Comparison of ENCODE assay signal across 21 cellular contexts in the genomic region with DNA sequence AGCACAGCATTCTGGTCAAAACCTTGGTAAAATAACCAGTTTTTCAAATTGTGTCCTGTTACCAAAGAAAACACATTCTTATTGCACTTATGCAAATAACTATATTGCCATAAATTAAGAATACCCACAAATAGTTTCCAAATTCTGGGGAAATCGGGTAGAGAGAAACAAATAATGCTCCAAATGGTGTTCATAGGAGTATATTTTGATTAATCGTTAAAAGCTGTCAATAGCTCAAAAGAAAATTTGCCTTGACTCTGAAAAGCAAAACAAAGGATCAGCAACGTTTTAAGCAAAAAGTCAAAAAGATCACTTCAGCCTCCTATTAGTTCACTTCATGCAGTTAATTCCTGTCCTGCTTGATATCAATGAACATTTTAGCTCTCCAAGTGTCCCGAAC. TPM values are rescaled to one million over a fixed set of nuclear protein-coding genes. Genes with fewer than 3 reads are reported as not detected.
A peak's percentile ranks its signal among the peaks of the same experiment; 100 is the strongest.
DNase-seq lines count a peak whose midpoint lies in the region; ATAC-seq, FAIRE-seq and TF ChIP-seq lines count a peak whose summit lies in the region.
"Had no signal": no experiment of that assay in that cellular context is flagged by ENCODE, and none has a peak within 500 bp of the region (broad histone marks: within the 10 kb centered on the region; RNA-seq: fewer than 3 reads in every experiment).

No MANE protein-coding gene starts in this region.

- no peak for DNase-seq in T-helper 2 cell treated with Interferon-gamma antibody and Interleukin-4, amounts not matched to agents 5 μg/mL and 100 μg/mL, for 36 hours (ENCODE audit: low spot score)
- DNase-seq in T-helper 2 cell (no peak), GM12891 (ENCODE audit: insufficient read length, low spot score) (no peak), memory B cell (ENCODE audit: low spot score in 2 of 2) (peak in 1 of 2 donors; percentile 4), GM19239 (ENCODE audit: insufficient read length, low spot score) (no peak)
- DNase-seq in activated CD4-positive, alpha-beta memory T cell treated with anti-CD3 and anti-CD28 coated beads for 36 hours = no peak
- DNase-seq in stimulated activated CD4-positive, alpha-beta T cell treated with anti-CD3 and anti-CD28 coated beads, Interleukin-2, amount 100 ng/mL, for 24 hours = no peak
- DNase-seq: activated gamma-delta T cell; body of pancreas; cortex of kidney; EL; foreskin keratinocyte; NCI-H2029; NCI-H510A treated with DMSO at 0.1 percent for 48 hours; SJCRH30; stimulated activated CD4-positive, alpha-beta T cell treated with anti-CD3 and anti-CD28 coated beads, Interleukin-12 subunit alpha, Interleukin-12 subunit beta, amount 100 ng/mL, for 4 hours had no signal

- POLR2A ChIA-PET in activated CD4-positive, alpha-beta memory T cell treated with anti-CD3 and anti-CD28 coated beads for 36 hours (lab: Charles Lee) = interaction anchor here (1.1 to 4.3 kb wide), 6 partner anchors 9 to 202 kb away, joined by 3 to 18 read pairs (median 6); no protein-coding TSS in a partner anchor

- no peaks in the 10 kb centered on the region for H3K27me3 Mint-ChIP-seq in T-helper 2 cell treated with Interferon-gamma antibody and Interleukin-4, amounts not matched to agents 5 μg/mL and 100 μg/mL, for 36 hours (ENCODE audit: low read depth)
- H3K27me3 Mint-ChIP-seq in activated CD4-positive, alpha-beta memory T cell treated with anti-CD3 and anti-CD28 coated beads for 36 hours = no peaks in the 10 kb centered on the region
- no peaks in the 10 kb centered on the region for H3K27me3 Mint-ChIP-seq in memory B cell

- TF ChIP-seq POLR2A in GM12891 (IDR thresholded peaks at IDR 0.05; ENCODE audit: low read depth, low read length) = no peak

- ATAC-seq in memory B cell (ENCODE audit: low read depth) = no peak
- ATAC-seq in GM18519 (IDR thresholded peaks at IDR 0.05; ENCODE audit: low FRiP score, unreplicated experiment) = no peak
- ATAC-seq: body of pancreas, foreskin keratinocyte had no signal

- H3K4me1 Mint-ChIP-seq in T-helper 2 cell treated with Interferon-gamma antibody and Interleukin-4, amounts not matched to agents 5 μg/mL and 100 μg/mL, for 36 hours (ENCODE audit: low read depth) = peaks cover 61% of the 10 kb centered on the region
- peaks cover 61% of the 10 kb centered on the region for H3K4me1 Mint-ChIP-seq in activated CD4-positive, alpha-beta memory T cell treated with anti-CD3 and anti-CD28 coated beads for 36 hours (ENCODE audit: low read depth)
- peaks cover 34% of the 10 kb centered on the region for H3K4me1 Mint-ChIP-seq in memory B cell

- peak overlapping the region; percentile 77 for H3K27ac Mint-ChIP-seq in T-helper 2 cell treated with Interferon-gamma antibody and Interleukin-4, amounts not matched to agents 5 μg/mL and 100 μg/mL, for 36 hours
- peak overlapping the region; percentile 96 for H3K27ac Mint-ChIP-seq in activated CD4-positive, alpha-beta memory T cell treated with anti-CD3 and anti-CD28 coated beads for 36 hours
- H3K27ac Mint-ChIP-seq in memory B cell = peak overlapping the region; percentile 73

- CTCF ChIA-PET in activated CD4-positive, alpha-beta memory T cell treated with anti-CD3 and anti-CD28 coated beads for 36 hours (lab: Charles Lee) = interaction anchor here (0.6 to 13.6 kb wide), 7 partner anchors 8 to 199 kb away, joined by 3 to 205 read pairs (median 16); no protein-coding TSS in a partner anchor

- intact Hi-C loops in activated CD4-positive, alpha-beta memory T cell treated with anti-CD3 and anti-CD28 coated beads for 36 hours (cut with micrococcal nuclease) = loop anchor here (1.0 kb wide), 1 partner anchor 12 kb away; no protein-coding TSS in a partner anchor

- peak overlapping the region; percentile 91 for H3K4me3 Mint-ChIP-seq in T-helper 2 cell treated with Interferon-gamma antibody and Interleukin-4, amounts not matched to agents 5 μg/mL and 100 μg/mL, for 36 hours
- peak overlapping the region; percentile 35 for H3K4me3 Mint-ChIP-seq in activated CD4-positive, alpha-beta memory T cell treated with anti-CD3 and anti-CD28 coated beads for 36 hours
- H3K4me3 Mint-ChIP-seq in memory B cell = peak overlapping the region; percentile 29

- H3K9me3 Mint-ChIP-seq in T-helper 2 cell treated with Interferon-gamma antibody and Interleukin-4, amounts not matched to agents 5 μg/mL and 100 μg/mL, for 36 hours = peaks cover 7% of the 10 kb centered on the region
- H3K9me3 Mint-ChIP-seq in activated CD4-positive, alpha-beta memory T cell treated with anti-CD3 and anti-CD28 coated beads for 36 hours = peaks cover 9% of the 10 kb centered on the region
- H3K9me3 Mint-ChIP-seq in memory B cell = no peaks in the 10 kb centered on the region

- FAIRE-seq in GM12891 (lab: Jason Lieb, UNC) (peak; percentile 40), GM19239 (lab: Jason Lieb, UNC) (no peak)
- FAIRE-seq: urothelium cell line had no signal

- peaks cover 79% of the 10 kb centered on the region for H3K36me3 Mint-ChIP-seq in T-helper 2 cell treated with Interferon-gamma antibody and Interleukin-4, amounts not matched to agents 5 μg/mL and 100 μg/mL, for 36 hours (ENCODE audit: low read depth)
- H3K36me3 Mint-ChIP-seq in activated CD4-positive, alpha-beta memory T cell treated with anti-CD3 and anti-CD28 coated beads for 36 hours = peaks cover 61% of the 10 kb centered on the region
- H3K36me3 Mint-ChIP-seq in memory B cell = peaks cover 29% of the 10 kb centered on the region

TF ChIP-seq in GM12891, 5 proteins besides CTCF, POLR2A, EP300 and RAD21:
- TF ChIP-seq POLR2AphosphoS5 (IDR thresholded peaks at IDR 0.05; ENCODE audit: low read depth, low read length) (no peak), SPI1 (IDR thresholded peaks at IDR 0.05; ENCODE audit: low read depth, low read length) (no peak)
TF ChIP-seq in GM12891: peak in this region for 0.

RNA-seq across cellular contexts. Expression of a gene that starts 22.2 kb away (rescaled TPM):
- polyA plus RNA-seq in GM12891 (2012; ENCODE audit: low read depth, missing spikeins) = 19.3 TPM
- total RNA-seq in activated CD4-positive, alpha-beta memory T cell treated with anti-CD3 and anti-CD28 coated beads for 36 hours = 10 to 100 TPM; 40.8 to 40.9 TPM
- total RNA-seq: A172, foreskin keratinocyte, M059J, renal cortical epithelial cell had no signal
- polyA plus RNA-seq: foreskin keratinocyte had no signal

Comparison
In these comparisons a context has a peak if more than half of its experiments do, and no peak if none do; other contexts are left out.
1. H3K4me3 Mint-ChIP-seq: peak in every context shown above with its lines; median percentile 91 in T-helper 2 cell treated with Interferon-gamma antibody and Interleukin-4, amounts not matched to agents 5 μg/mL and 100 μg/mL, for 36 hours; 35 in activated CD4-positive, alpha-beta memory T cell treated with anti-CD3 and anti-CD28 coated beads for 36 hours; 29 in memory B cell.